Comparison of ENCODE assay signal across 1 cellular context in genomic region chr19:19495614-19496603, GRCh38.
TF ChIP-seq lines count a peak whose summit lies in the region.

No MANE protein-coding gene starts in this region.

TF ChIP-seq in IMR-90, 13 proteins besides CTCF, POLR2A, EP300 and RAD21:
- TF ChIP-seq RCOR1 (IDR thresholded peaks at IDR 0.05; ENCODE audit: insufficient replicate concordance, low read length) = no peak
- TF ChIP-seq ELK1 (IDR thresholded peaks at IDR 0.05; ENCODE audit: borderline replicate concordance, low read depth, low read length) = no peak
- no peak for TF ChIP-seq CEBPB (IDR thresholded peaks at IDR 0.05; ENCODE audit: low read depth, low read length)
- no peak for TF ChIP-seq RFX5 (IDR thresholded peaks at IDR 0.05; ENCODE audit: low read depth, low read length)
- TF ChIP-seq NFE2L2 (IDR thresholded peaks at IDR 0.05; ENCODE audit: low read depth, low read length) = no peak
- no peak for TF ChIP-seq MXI1 (IDR thresholded peaks at IDR 0.05; ENCODE audit: borderline replicate concordance, low read depth, low read length)
- TF ChIP-seq BHLHE40 (IDR thresholded peaks at IDR 0.05; ENCODE audit: low read depth, low read length) = no peak
- no peak for TF ChIP-seq FOS (IDR thresholded peaks at IDR 0.05; ENCODE audit: low read depth, low read length)
- TF ChIP-seq MAFK (IDR thresholded peaks at IDR 0.05; ENCODE audit: low read depth, low read length) = no peak
- no peak for TF ChIP-seq CHD1 (IDR thresholded peaks at IDR 0.05; ENCODE audit: low read depth, low read length)
- TF ChIP-seq, protein P1, sequence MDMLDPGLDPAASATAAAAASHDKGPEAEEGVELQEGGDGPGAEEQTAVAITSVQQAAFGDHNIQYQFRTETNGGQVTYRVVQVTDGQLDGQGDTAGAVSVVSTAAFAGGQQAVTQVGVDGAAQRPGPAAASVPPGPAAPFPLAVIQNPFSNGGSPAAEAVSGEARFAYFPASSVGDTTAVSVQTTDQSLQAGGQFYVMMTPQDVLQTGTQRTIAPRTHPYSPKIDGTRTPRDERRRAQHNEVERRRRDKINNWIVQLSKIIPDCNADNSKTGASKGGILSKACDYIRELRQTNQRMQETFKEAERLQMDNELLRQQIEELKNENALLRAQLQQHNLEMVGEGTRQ (IDR thresholded peaks at IDR 0.05; ENCODE audit: low read depth, low read length) = no peak
- TF ChIP-seq SMC3 (IDR thresholded peaks at IDR 0.05; ENCODE audit: low read depth, low read length) = no peak
- no peak for TF ChIP-seq MAZ (IDR thresholded peaks at IDR 0.05; ENCODE audit: borderline replicate concordance, low read depth, low read length)
TF ChIP-seq in IMR-90: peak in this region for 0.
